In the genomic region with DNA sequence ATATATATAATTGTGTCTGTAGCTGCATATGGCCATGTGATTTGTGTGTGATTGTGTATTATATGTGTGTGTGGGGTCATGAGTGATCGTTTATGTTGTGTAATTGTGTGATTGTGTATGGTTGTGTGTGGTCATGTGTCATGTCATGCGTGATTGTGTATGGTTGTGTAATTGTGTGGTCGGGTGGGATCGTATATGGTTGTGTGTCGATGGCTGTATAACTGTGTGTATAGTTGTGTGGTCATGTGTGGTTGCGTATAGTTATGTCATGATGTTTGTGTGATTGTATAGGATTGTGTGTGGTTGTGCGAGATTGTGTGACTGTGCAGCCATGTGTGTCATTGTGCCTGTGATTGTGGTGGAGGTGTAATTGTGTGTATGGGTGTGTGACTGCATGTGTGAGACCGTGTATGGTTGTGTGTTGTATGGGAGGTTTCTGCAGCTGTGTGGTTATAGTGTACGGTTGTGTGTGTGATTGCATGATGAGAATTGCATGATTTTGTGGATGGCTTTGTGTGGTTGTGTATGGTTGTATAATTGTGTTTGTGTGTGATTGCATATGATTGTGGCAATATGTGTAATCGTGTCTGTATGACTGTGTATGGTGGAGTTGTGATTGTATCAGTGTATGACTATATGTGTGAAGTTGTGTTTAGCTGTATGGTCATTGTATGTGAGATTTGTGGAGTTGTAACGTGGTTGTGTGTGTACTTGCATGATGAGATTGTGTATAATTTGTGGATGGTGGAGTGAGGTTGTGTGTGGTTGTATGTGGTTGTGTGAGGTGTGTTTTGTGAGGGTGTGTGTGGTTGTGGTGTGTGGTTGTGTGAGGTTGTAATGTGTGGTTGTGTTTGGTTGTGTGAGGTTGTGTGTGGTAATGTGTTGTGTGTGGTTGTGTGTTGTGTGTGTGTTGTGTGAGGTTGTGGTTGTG, we compare ENCODE assay signal across 23 cellular contexts. TPM values are rescaled to one million over a fixed set of nuclear protein-coding genes. Genes with fewer than 3 reads are reported as not detected.
DNase-seq lines count a peak whose midpoint lies in the region; ATAC-seq, FAIRE-seq and TF ChIP-seq lines count a peak whose summit lies in the region.
"Had no signal": no experiment of that assay in that cellular context is flagged by ENCODE, and none has a peak within 500 bp of the region (broad histone marks: within the 10 kb centered on the region; RNA-seq: fewer than 3 reads in every experiment).

No MANE protein-coding gene starts in this region.

- in situ Hi-C loops in IMR-90 (cut with MboI; ENCODE audit: low sequenced_read_pairs) = no loop called here

- FAIRE-seq in D721Med (lab: Jason Lieb, UNC) (peak; percentile 53), keratinocyte (lab: Jason Lieb, UNC) (peak; percentile 5)
- FAIRE-seq: A204.1, RCC 7860 had no signal

- TF ChIP-seq CTCF in D721Med (IDR thresholded peaks at IDR 0.05; ENCODE audit: insufficient read depth, missing control alignments) (no peak), IMR-90 (conservative IDR thresholded peaks at IDR 0.05; ENCODE audit: low read depth, low read length) (no peak), keratinocyte (optimal IDR thresholded peaks at IDR 0.05 in 1 of 3, IDR thresholded peaks at IDR 0.05 in 1 of 3, conservative IDR thresholded peaks at IDR 0.05 in 1 of 3; ENCODE audit: extremely low read depth in 1 of 3, insufficient read depth in 2 of 3, low read length in 3 of 3) (no peak), lower lobe of right lung (IDR thresholded peaks at IDR 0.05) (no peak)

- 0 out of 2 replicates have a peak, but pooled peaks cover 2% of the 10 kb centered on the region for H3K9me1 ChIP-seq in IMR-90 (ENCODE audit: insufficient read depth, low read length)
- H3K9me1 ChIP-seq in keratinocyte (ENCODE audit: control insufficient read depth, extremely low read depth, insufficient read depth, low read length) = no peaks in the 10 kb centered on the region

- POLR2A ChIA-PET in IMR-90 (lab: Charles Lee; ENCODE audit: unreplicated experiment) = no interaction called here

- no peak overlapping the region for H4K91ac ChIP-seq in IMR-90 (ENCODE audit: insufficient read depth, low read depth, low read length)

- BruUV-seq in IMR-90 (replicated peaks; lab: Mats Ljungman, UMichigan) = no TSS peak

- H3K4me2 ChIP-seq in IMR-90 (ENCODE audit: low read depth, low read length) (no peak overlapping the region), keratinocyte (ENCODE audit: control insufficient read depth, extremely low read depth, insufficient read depth, low read depth, low read length) (no peak overlapping the region)

- H3K9me3 ChIP-seq in IMR-90 (ENCODE audit: control insufficient read depth, insufficient read depth, low read length) = no peaks in the 10 kb centered on the region; the same call in 1 of the 2 replicates
- no peaks in the 10 kb centered on the region for H3K9me3 ChIP-seq in keratinocyte (ENCODE audit: control insufficient read depth, low read depth, low read length)
- no peaks in the 10 kb centered on the region for H3K9me3 ChIP-seq in lower lobe of right lung
- H3K9me3 ChIP-seq: SJCRH30 had no signal

- no peak overlapping the region for H4K8ac ChIP-seq in IMR-90 (ENCODE audit: low read depth in 2 of 2, low read length in 2 of 2)

- H3K4me3 ChIP-seq in IMR-90 (ENCODE audit: insufficient read depth, low read depth, low read length) = no peak overlapping the region
- H3K4me3 ChIP-seq in keratinocyte (ENCODE audit: control insufficient read depth in 2 of 3, extremely low read depth in 1 of 3, insufficient read depth in 2 of 3, low read depth in 1 of 3, low read length in 3 of 3) = no peak overlapping the region
- H3K4me3 ChIP-seq in lower lobe of right lung = no peak overlapping the region
- H3K4me3 ChIP-seq: GM23248, SJCRH30 had no signal

- H3K27me3 ChIP-seq in IMR-90 (ENCODE audit: control insufficient read depth, insufficient read depth, low read length) (peaks cover 33% of the 10 kb centered on the region), keratinocyte (ENCODE audit: control insufficient read depth, extremely low read depth, insufficient read depth, low read length) (peaks cover 40% of the 10 kb centered on the region), lower lobe of right lung (ENCODE audit: low read depth) (peaks cover 48% of the 10 kb centered on the region)

- DNase-seq in D721Med (ENCODE audit: insufficient read length, low spot score) (no peak), IMR-90 (no peak), keratinocyte (ENCODE audit: low read depth, low spot score) (no peak), cerebellum (ENCODE audit: low spot score) (no peak), lower lobe of right lung (no peak), SW 1271 (lab: John Stamatoyannopoulos, UW) (no peak)
- DNase-seq: DMS79, GM23248, HCEC 1CT, Karpas-422, MV-4-11, NCI-H1105 treated with DMSO at 0.1 percent for 48 hours, NCI-H2081, NCI-H2171 treated with DMSO at 0.1 percent for 48 hours, NCI-H446, NCI-H526, OCI-M1, SJCRH30 had no signal

- H3K23ac ChIP-seq in IMR-90 (ENCODE audit: low read depth, low read length) = no peak overlapping the region

- H3K79me1 ChIP-seq in IMR-90 (ENCODE audit: low read depth in 1 of 2, low read length in 2 of 2) = no peaks in the 10 kb centered on the region

- intact Hi-C loops in IMR-90 (cut with micrococcal nuclease) (no loop called here), lower lobe of right lung (cut with DNase I) (no loop called here)

- no peak overlapping the region for H2BK20ac ChIP-seq in IMR-90 (ENCODE audit: low read depth, low read length)

- dilution Hi-C loops in IMR-90 (cut with HindIII; ENCODE audit: low sequenced_read_pairs, unreplicated experiment) (no loop called here), keratinocyte (cut with MboI; ENCODE audit: extremely low pct_ligation_motif_present, low sequenced_read_pairs) (no loop called here)

- no peaks in the 10 kb centered on the region for H3K79me2 ChIP-seq in keratinocyte (ENCODE audit: control insufficient read depth, insufficient read depth, low read length)

- H2AFZ ChIP-seq in IMR-90 (replicated peaks; ENCODE audit: low read length, poor library complexity) (no peak overlapping the region), keratinocyte (ENCODE audit: control insufficient read depth, low read length) (no peak overlapping the region)
- H2AFZ ChIP-seq: GM23248 had no signal

- H2AK9ac ChIP-seq in IMR-90 (replicated peaks; ENCODE audit: low read depth, low read length, poor library complexity) = no peak overlapping the region

- H2BK120ac ChIP-seq in IMR-90 (ENCODE audit: low read depth, low read length) = no peak overlapping the region

- TF ChIP-seq POLR2A in IMR-90 (IDR thresholded peaks at IDR 0.05; ENCODE audit: low read depth, low read length) = no peak

- H3K14ac ChIP-seq in IMR-90 (replicated peaks; ENCODE audit: low read depth, low read length) = no peak overlapping the region

- H3K18ac ChIP-seq in IMR-90 (ENCODE audit: low read depth, low read length) = no peak overlapping the region

- H3K9ac ChIP-seq in IMR-90 (ENCODE audit: low read depth, low read length) (no peak overlapping the region), keratinocyte (ENCODE audit: control insufficient read depth, extremely low read depth, insufficient read depth, low read length) (no peak overlapping the region)
- H3K9ac ChIP-seq: GM23248 had no signal

- H2BK5ac ChIP-seq in IMR-90 (ENCODE audit: low read depth, low read length, poor library complexity, severe bottlenecking) = peak overlapping the region; percentile 25

- H2AK5ac ChIP-seq in IMR-90 (ENCODE audit: low read depth, low read length) = no peak overlapping the region

- no peak overlapping the region for H4K5ac ChIP-seq in IMR-90 (ENCODE audit: low read depth, low read length)

- no peak for TF ChIP-seq RAD21 in IMR-90 (IDR thresholded peaks at IDR 0.05; ENCODE audit: low read length)

- no peaks in the 10 kb centered on the region for H3K4me1 ChIP-seq in IMR-90 (ENCODE audit: control insufficient read depth, insufficient read depth, low read length)
- no peaks in the 10 kb centered on the region for H3K4me1 ChIP-seq in keratinocyte (ENCODE audit: control insufficient read depth, extremely low read depth, insufficient read depth, low read length)
- H3K4me1 ChIP-seq in lower lobe of right lung = peaks cover 4% of the 10 kb centered on the region
- H3K4me1 ChIP-seq: SJCRH30 had no signal

- no peak overlapping the region for H2BK15ac ChIP-seq in IMR-90 (ENCODE audit: low read depth, low read length)

- H3K36me3 ChIP-seq in IMR-90 (ENCODE audit: control insufficient read depth, insufficient read depth, low read length) (no peaks in the 10 kb centered on the region), keratinocyte (ENCODE audit: control insufficient read depth in 2 of 2, extremely low read depth in 1 of 2, insufficient read depth in 2 of 2, low read length in 2 of 2) (no peaks in the 10 kb centered on the region), lower lobe of right lung (no peaks in the 10 kb centered on the region)
- H3K36me3 ChIP-seq: SJCRH30 had no signal

- H3K4ac ChIP-seq in IMR-90 (ENCODE audit: low read depth, low read length) = no peak overlapping the region

- H3K27ac ChIP-seq in IMR-90 (ENCODE audit: insufficient read depth, low read length) (no peak overlapping the region), keratinocyte (ENCODE audit: control insufficient read depth, insufficient read depth, low read length) (no peak overlapping the region), lower lobe of right lung (no peak overlapping the region)
- H3K27ac ChIP-seq: GM23248, SJCRH30 had no signal

- no peak for ATAC-seq in IMR-90 (ENCODE audit: low read depth)
- ATAC-seq in lower lobe of right lung = no peak

- H3K56ac ChIP-seq in IMR-90 (ENCODE audit: extremely low read depth, insufficient read depth, low read length) = no peak overlapping the region

- CTCF ChIA-PET in IMR-90 (lab: Yijun Ruan, JAX) = no interaction called here

- WGBS in IMR-90 (ENCODE audit: extremely low coverage in 2 of 2, insufficient read length in 1 of 2), 2 experiments = 89 to 100% methylated on average over 4 to 10 of the region's 11 CpGs

- H4K20me1 ChIP-seq in IMR-90 (ENCODE audit: insufficient read depth, low read length) (no peaks in the 10 kb centered on the region), keratinocyte (ENCODE audit: control insufficient read depth, extremely low read depth, insufficient read depth, low read length) (peaks cover 3% of the 10 kb centered on the region)

RNA-seq across cellular contexts. Expression of a gene that starts 2.2 kb away (rescaled TPM):
- total RNA-seq in IMR-90 (2012; rRNA removed) (not detected in 2 replicates), cerebellum (0.36 TPM), lower lobe of right lung (not detected)
- polyA plus RNA-seq in IMR-90 (2012; rRNA removed) (not detected in 2 replicates), keratinocyte (not detected in 3 replicates)
- not detected in 2 replicates for polyA plus RNA-seq in IMR-90 (2012; cell fraction: cytosol; rRNA removed)
- polyA plus RNA-seq in IMR-90 (2012; cell fraction: nucleus; rRNA removed; ENCODE audit: low replicate concordance) = 0.07 and 0.09 TPM in 2 replicates
- polyA plus RNA-seq in keratinocyte (2011; ENCODE audit: low read depth) = not detected
- not detected in 2 replicates for polyA plus RNA-seq in keratinocyte (2011; cell fraction: cytosol; rRNA removed)
- polyA plus RNA-seq in keratinocyte (2011; cell fraction: nucleus; rRNA removed) = not detected in 2 replicates
- polyA plus RNA-seq in keratinocyte (2012; ENCODE audit: low replicate concordance) = 0.17 and 0.39 TPM in 2 replicates
- not detected in 3 replicates for polyA minus RNA-seq in keratinocyte
- polyA minus RNA-seq in keratinocyte (2011; cell fraction: cytosol; rRNA and poly(A)+ RNA removed) = not detected
- not detected in 2 replicates for polyA minus RNA-seq in keratinocyte (2011; cell fraction: nucleus; rRNA and poly(A)+ RNA removed)
- total RNA-seq: GM23248, HT1080, M059J had no signal
- polyA plus RNA-seq: IgD-negative memory B cell had no signal

RNA-seq across cellular contexts. Expression of a gene that starts 33.8 kb away (rescaled TPM):
- total RNA-seq in IMR-90 (2012; rRNA removed) (3.4 and 4.2 TPM in 2 replicates), cerebellum (47.3 TPM), lower lobe of right lung (52.3 TPM)
- polyA plus RNA-seq in IMR-90 (2012; rRNA removed) (45.7 and 52.0 TPM in 2 replicates), keratinocyte (9.3 to 20.9 TPM (median 13.5 TPM) in 3 replicates)
- 25.9 and 36.5 TPM in 2 replicates for polyA plus RNA-seq in IMR-90 (2012; cell fraction: cytosol; rRNA removed)
- polyA plus RNA-seq in IMR-90 (2012; cell fraction: nucleus; rRNA removed; ENCODE audit: low replicate concordance) = 327 and 736 TPM in 2 replicates
- 3.8 TPM for polyA plus RNA-seq in keratinocyte (2011; ENCODE audit: low read depth)
- polyA plus RNA-seq in keratinocyte (2011; cell fraction: cytosol; rRNA removed) = 3.4 and 5.5 TPM in 2 replicates
- polyA plus RNA-seq in keratinocyte (2011; cell fraction: nucleus; rRNA removed) = 74.7 and 110 TPM in 2 replicates
- 12.3 and 20.9 TPM in 2 replicates for polyA plus RNA-seq in keratinocyte (2012; ENCODE audit: low replicate concordance)
- polyA minus RNA-seq in keratinocyte = 8.5 to 19.2 TPM (median 9.7 TPM) in 3 replicates
- 17.3 TPM for polyA minus RNA-seq in keratinocyte (2011; cell fraction: cytosol; rRNA and poly(A)+ RNA removed)
- polyA minus RNA-seq in keratinocyte (2011; cell fraction: nucleus; rRNA and poly(A)+ RNA removed) = 34.3 and 36.2 TPM in 2 replicates

RNA-seq across cellular contexts. Expression of a gene that starts 33.9 kb away (rescaled TPM):
- total RNA-seq in IMR-90 (2012; rRNA removed) (145 and 200 TPM in 2 replicates), cerebellum (54.5 TPM), lower lobe of right lung (58.2 TPM)
- polyA plus RNA-seq in IMR-90 (2012; rRNA removed) (544 and 708 TPM in 2 replicates), keratinocyte (206 to 275 TPM (median 243 TPM) in 3 replicates)
- polyA plus RNA-seq in IMR-90 (2012; cell fraction: cytosol; rRNA removed) = 747 and 763 TPM in 2 replicates
- 274 and 317 TPM in 2 replicates for polyA plus RNA-seq in IMR-90 (2012; cell fraction: nucleus; rRNA removed; ENCODE audit: low replicate concordance)
- polyA plus RNA-seq in keratinocyte (2011; ENCODE audit: low read depth) = 19.2 TPM
- 153 and 305 TPM in 2 replicates for polyA plus RNA-seq in keratinocyte (2011; cell fraction: cytosol; rRNA removed)
- 151 and 185 TPM in 2 replicates for polyA plus RNA-seq in keratinocyte (2011; cell fraction: nucleus; rRNA removed)
- polyA plus RNA-seq in keratinocyte (2012; ENCODE audit: low replicate concordance) = 109 and 224 TPM in 2 replicates
- polyA minus RNA-seq in keratinocyte = 26.8 to 62.6 TPM (median 29.6 TPM) in 3 replicates
- 73.5 TPM for polyA minus RNA-seq in keratinocyte (2011; cell fraction: cytosol; rRNA and poly(A)+ RNA removed)
- polyA minus RNA-seq in keratinocyte (2011; cell fraction: nucleus; rRNA and poly(A)+ RNA removed) = 18.4 and 27.5 TPM in 2 replicates

RNA-seq across cellular contexts. Expression of a gene that starts 54.4 kb away (rescaled TPM):
- total RNA-seq in IMR-90 (2012; rRNA removed) (not detected in 2 replicates), cerebellum (9.6 TPM), lower lobe of right lung (not detected)
- polyA plus RNA-seq in IMR-90 (2012; rRNA removed) (not detected in 2 replicates), keratinocyte (not detected in 3 replicates)
- 0.03 TPM in 1 of 2 replicates, not detected in the other for polyA plus RNA-seq in IMR-90 (2012; cell fraction: cytosol; rRNA removed)
- not detected in 2 replicates for polyA plus RNA-seq in IMR-90 (2012; cell fraction: nucleus; rRNA removed; ENCODE audit: low replicate concordance)
- polyA plus RNA-seq in keratinocyte (2011; ENCODE audit: low read depth) = not detected
- not detected in 2 replicates for polyA plus RNA-seq in keratinocyte (2011; cell fraction: cytosol; rRNA removed)
- 0.05 TPM in 1 of 2 replicates, not detected in the other for polyA plus RNA-seq in keratinocyte (2011; cell fraction: nucleus; rRNA removed)
- polyA plus RNA-seq in keratinocyte (2012; ENCODE audit: low replicate concordance) = 0.07 TPM in 1 of 2 replicates, not detected in the other
- not detected in 3 replicates for polyA minus RNA-seq in keratinocyte
- polyA minus RNA-seq in keratinocyte (2011; cell fraction: cytosol; rRNA and poly(A)+ RNA removed) = not detected
- not detected in 2 replicates for polyA minus RNA-seq in keratinocyte (2011; cell fraction: nucleus; rRNA and poly(A)+ RNA removed)
- total RNA-seq: GM23248, HT1080, M059J, SJCRH30 had no signal
- polyA plus RNA-seq: GM23248 had no signal
